ENCODE assay signal across 14 cellular contexts in the genomic region with DNA sequence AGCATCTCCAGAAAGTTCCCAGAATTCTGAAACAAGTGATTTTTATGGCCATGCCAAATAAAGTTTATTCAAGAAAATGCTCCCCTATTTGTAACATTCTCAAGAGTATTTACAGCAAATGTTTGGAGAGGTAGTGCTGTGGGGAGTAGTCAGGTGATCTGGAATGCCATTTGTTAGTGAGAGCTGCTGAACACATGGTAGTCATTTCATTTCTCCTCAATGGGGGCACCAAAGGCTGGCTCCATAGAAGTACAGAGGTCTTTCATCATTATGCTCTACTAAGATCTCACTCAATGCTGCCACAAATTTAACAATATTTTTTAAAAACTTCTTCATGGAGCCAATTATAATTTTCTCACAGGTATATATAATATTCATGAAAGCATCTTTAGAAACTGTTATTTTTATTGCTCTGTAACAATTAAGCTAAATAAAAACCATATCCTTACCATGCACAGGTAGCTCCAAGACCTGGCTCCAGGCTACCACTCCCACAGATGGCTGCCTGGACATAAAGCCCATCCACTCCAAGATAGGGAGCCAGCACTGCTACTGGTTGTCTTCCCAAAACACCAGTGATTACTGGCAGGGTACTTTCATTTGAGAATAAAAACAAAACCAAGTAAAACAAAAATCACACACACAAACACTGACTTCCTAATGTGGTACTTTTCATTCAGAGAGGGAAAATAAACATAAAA.
DNase-seq lines count a peak whose midpoint lies in the region; ATAC-seq and TF ChIP-seq lines count a peak whose summit lies in the region.
"Had no signal": no experiment of that assay in that cellular context is flagged by ENCODE, and none has a peak within 500 bp of the region (broad histone marks: within the 10 kb centered on the region; RNA-seq: fewer than 3 reads in every experiment).

No MANE protein-coding gene starts in this region.

- peak overlapping the region; percentile 97 for H2AFZ ChIP-seq in ACC112 (ENCODE audit: low read length, unreplicated experiment)
- no peak overlapping the region for H2AFZ ChIP-seq in IMR-90 (replicated peaks; ENCODE audit: low read length, poor library complexity)
- H2AFZ ChIP-seq in mammary epithelial cell (ENCODE audit: low read depth, low read length): no peak overlapping the region
- peak overlapping the region; percentile 48 for H2AFZ ChIP-seq in neural progenitor cell (replicated peaks)

- H3K9ac ChIP-seq in IMR-90 (ENCODE audit: low read depth, low read length) (no peak overlapping the region), mammary epithelial cell (ENCODE audit: insufficient read depth, low read length) (peak overlapping the region; percentile 73), neural progenitor cell (no peak overlapping the region)

- peak overlapping the region; percentile 84 for H3K4me2 ChIP-seq in IMR-90 (ENCODE audit: low read depth, low read length)
- H3K4me2 ChIP-seq in mammary epithelial cell (ENCODE audit: insufficient read depth, low read depth, low read length): peak overlapping the region; percentile 59
- H3K4me2 ChIP-seq in neural progenitor cell: no peak overlapping the region

- CTCF ChIA-PET in IMR-90 (lab: Yijun Ruan, JAX): interaction anchor here (0.6 kb wide), 1 partner anchor 204 kb away, joined by 4 read pairs; no protein-coding TSS in a partner anchor
- CTCF ChIA-PET in mammary epithelial cell (lab: Charles Lee; ENCODE audit: low non-redundant PET): interaction anchor here (0.5 to 0.7 kb wide), 2 partner anchors 28 to 523 kb away, joined by 4 read pairs; no protein-coding TSS in a partner anchor
- CTCF ChIA-PET in activated CD4-positive, alpha-beta memory T cell treated with anti-CD3 and anti-CD28 coated beads, Interleukin-2, amount 10 ng/mL, durations not matched to agents 7 days and 5 days (lab: Charles Lee): no interaction called here

- H3K18ac ChIP-seq in IMR-90 (ENCODE audit: low read depth, low read length): peak overlapping the region; percentile 74; the same call in 1 of the 2 replicates

- no peak overlapping the region for H3K27ac Mint-ChIP-seq in neural progenitor cell
- no peak overlapping the region for H3K27ac Mint-ChIP-seq in activated CD4-positive, alpha-beta memory T cell treated with anti-CD3 and anti-CD28 coated beads, Interleukin-2, amount 10 ng/mL, durations not matched to agents 7 days and 5 days
- H3K27ac Mint-ChIP-seq: activated CD8-positive, alpha-beta T cell treated with anti-CD3 and anti-CD28 coated beads, Interleukin-2, amount 10 ng/mL, durations not matched to agents 7 days and 5 days; activated T-helper 17 cell treated with anti-CD3 and anti-CD28 coated beads, Interleukin-2, amount 50 U/mL, for 72 hours had no signal

- no peaks in the 10 kb centered on the region for H3K27me3 Mint-ChIP-seq in neural progenitor cell (ENCODE audit: insufficient read depth, low read depth)
- H3K27me3 Mint-ChIP-seq in activated CD4-positive, alpha-beta memory T cell treated with anti-CD3 and anti-CD28 coated beads, Interleukin-2, amount 10 ng/mL, durations not matched to agents 7 days and 5 days: no peaks in the 10 kb centered on the region

- no peaks in the 10 kb centered on the region for H3K36me3 Mint-ChIP-seq in neural progenitor cell
- H3K36me3 Mint-ChIP-seq in activated CD4-positive, alpha-beta memory T cell treated with anti-CD3 and anti-CD28 coated beads, Interleukin-2, amount 10 ng/mL, durations not matched to agents 7 days and 5 days (ENCODE audit: low read depth): no peaks in the 10 kb centered on the region

- peak overlapping the region; percentile 63 for H2BK5ac ChIP-seq in IMR-90 (ENCODE audit: low read depth, low read length, poor library complexity, severe bottlenecking)

- H2AK5ac ChIP-seq in IMR-90 (ENCODE audit: low read depth, low read length): no peak overlapping the region

- H4K20me1 ChIP-seq in IMR-90 (ENCODE audit: insufficient read depth, low read length) (no peaks in the 10 kb centered on the region), mammary epithelial cell (ENCODE audit: insufficient read depth, low read length) (no peaks in the 10 kb centered on the region), neural progenitor cell (ENCODE audit: low read depth) (no peaks in the 10 kb centered on the region)

- H2BK20ac ChIP-seq in IMR-90 (ENCODE audit: low read depth, low read length): peak overlapping the region; percentile 45

- no peak overlapping the region for H4K5ac ChIP-seq in IMR-90 (ENCODE audit: low read depth, low read length)

- peaks cover 6% of the 10 kb centered on the region; the same call in 1 of the 2 replicates for H3K9me1 ChIP-seq in IMR-90 (ENCODE audit: insufficient read depth, low read length)

- intact Hi-C loops in IMR-90 (cut with micrococcal nuclease): no loop called here
- intact Hi-C loops in mammary epithelial cell (cut with micrococcal nuclease): loop anchor here (1.0 to 5.0 kb wide), 4 partner anchors 19 to 370 kb away; no protein-coding TSS in a partner anchor
- intact Hi-C loops in stomach (cut with DNase I; ENCODE audit: low total_unique reads): no loop called here

- H3K79me2 ChIP-seq in ACC112 (ENCODE audit: control insufficient read depth, insufficient read depth, low read length, unreplicated experiment): no peaks in the 10 kb centered on the region
- no peaks in the 10 kb centered on the region for H3K79me2 ChIP-seq in mammary epithelial cell (ENCODE audit: insufficient read depth, low read length)
- H3K79me2 ChIP-seq in neural progenitor cell (ENCODE audit: low read depth): no peaks in the 10 kb centered on the region

- no peak for DNase-seq in IMR-90
- DNase-seq in mammary epithelial cell: no peak
- DNase-seq in neural progenitor cell (ENCODE audit: low spot score): no peak
- DNase-seq in NCI-H2081 (lab: John Stamatoyannopoulos, UW): no peak
- no peak for DNase-seq in stomach
- DNase-seq in activated CD4-positive, alpha-beta memory T cell treated with anti-CD3 and anti-CD28 coated beads, Interleukin-2, amount 10 ng/mL, durations not matched to agents 7 days and 5 days: no peak
- DNase-seq: activated CD8-positive, alpha-beta T cell treated with anti-CD3 and anti-CD28 coated beads, Interleukin-2, amount 10 ng/mL, durations not matched to agents 7 days and 5 days; glutamatergic neuron; NCI-H2171 treated with DMSO at 0.1 percent for 48 hours had no signal

- no peaks in the 10 kb centered on the region for H3K79me1 ChIP-seq in IMR-90 (ENCODE audit: low read depth in 1 of 2, low read length in 2 of 2)

- H2BK15ac ChIP-seq in IMR-90 (ENCODE audit: low read depth, low read length): no peak overlapping the region

- H3K9me3 Mint-ChIP-seq in neural progenitor cell: no peaks in the 10 kb centered on the region
- H3K9me3 Mint-ChIP-seq in activated CD4-positive, alpha-beta memory T cell treated with anti-CD3 and anti-CD28 coated beads, Interleukin-2, amount 10 ng/mL, durations not matched to agents 7 days and 5 days: no peaks in the 10 kb centered on the region

- peak overlapping the region; percentile 97 for H3K27ac ChIP-seq in ACC112 (ENCODE audit: low read depth, low read length)
- peak overlapping the region; percentile 31; the same call in 1 of the 2 replicates for H3K27ac ChIP-seq in IMR-90 (ENCODE audit: insufficient read depth, low read length)
- H3K27ac ChIP-seq in mammary epithelial cell (ENCODE audit: insufficient read depth, low read depth, low read length): peak overlapping the region; percentile 90
- no peak overlapping the region for H3K27ac ChIP-seq in neural progenitor cell
- no peak overlapping the region for H3K27ac ChIP-seq in stomach
- H3K27ac ChIP-seq: prostate gland, SK-N-MC had no signal

- TF ChIP-seq RAD21 in IMR-90 (IDR thresholded peaks at IDR 0.05; ENCODE audit: low read length): no peak

- no peaks in the 10 kb centered on the region for H3F3A ChIP-seq in neural progenitor cell (ENCODE audit: low read depth)

- dilution Hi-C loops in IMR-90 (cut with HindIII; ENCODE audit: low sequenced_read_pairs, unreplicated experiment) (no loop called here), mammary epithelial cell (cut with HindIII; ENCODE audit: low sequenced_read_pairs) (no loop called here)

- H3K27me3 ChIP-seq in ACC112 (ENCODE audit: insufficient read depth, low read length) (no peaks in the 10 kb centered on the region), IMR-90 (ENCODE audit: control insufficient read depth, insufficient read depth, low read length) (no peaks in the 10 kb centered on the region), mammary epithelial cell (ENCODE audit: insufficient read depth, low read length) (no peaks in the 10 kb centered on the region), neural progenitor cell (no peaks in the 10 kb centered on the region), stomach (no peaks in the 10 kb centered on the region)

- peaks cover 5% of the 10 kb centered on the region for H3K4me1 Mint-ChIP-seq in neural progenitor cell
- H3K4me1 Mint-ChIP-seq in activated CD4-positive, alpha-beta memory T cell treated with anti-CD3 and anti-CD28 coated beads, Interleukin-2, amount 10 ng/mL, durations not matched to agents 7 days and 5 days: no peaks in the 10 kb centered on the region
- H3K4me1 Mint-ChIP-seq: activated T-helper 17 cell treated with anti-CD3 and anti-CD28 coated beads, Interleukin-2, amount 50 U/mL, for 72 hours had no signal

- in situ Hi-C loops in IMR-90 (cut with MboI; ENCODE audit: low sequenced_read_pairs) (no loop called here), mammary epithelial cell (cut with MboI; ENCODE audit: low sequenced_read_pairs in 2 of 2) (no loop called here)

- H3K9me3 ChIP-seq in IMR-90 (ENCODE audit: control insufficient read depth, insufficient read depth, low read length) (no peaks in the 10 kb centered on the region), mammary epithelial cell (replicated peaks; ENCODE audit: insufficient read depth, low read length) (no peaks in the 10 kb centered on the region), neural progenitor cell (ENCODE audit: low read depth) (no peaks in the 10 kb centered on the region), stomach (no peaks in the 10 kb centered on the region)
- H3K9me3 ChIP-seq: prostate gland had no signal

- no peak overlapping the region for H4K8ac ChIP-seq in IMR-90 (ENCODE audit: low read depth in 2 of 2, low read length in 2 of 2)

- no peaks in the 10 kb centered on the region for H3K36me3 ChIP-seq in ACC112 (ENCODE audit: insufficient read depth, low read length)
- no peaks in the 10 kb centered on the region for H3K36me3 ChIP-seq in IMR-90 (ENCODE audit: control insufficient read depth, insufficient read depth, low read length)
- H3K36me3 ChIP-seq in mammary epithelial cell (ENCODE audit: insufficient read depth, low read length): no peaks in the 10 kb centered on the region
- H3K36me3 ChIP-seq in neural progenitor cell: no peaks in the 10 kb centered on the region
- no peaks in the 10 kb centered on the region for H3K36me3 ChIP-seq in stomach
- H3K36me3 ChIP-seq: prostate gland had no signal

- H3K14ac ChIP-seq in IMR-90 (replicated peaks; ENCODE audit: low read depth, low read length): no peak overlapping the region

- H3K4me3 ChIP-seq in ACC112 (ENCODE audit: low read depth, low read length) (peak overlapping the region; percentile 64), IMR-90 (ENCODE audit: insufficient read depth, low read depth, low read length) (no peak overlapping the region), mammary epithelial cell (replicated peaks in 1 of 3; ENCODE audit: insufficient read depth in 1 of 3, low read depth in 2 of 3, low read length in 3 of 3) (peak overlapping the region in 2 of 3 experiments; percentile 7 to 15), neural progenitor cell (no peak overlapping the region), stomach (no peak overlapping the region)
- H3K4me3 ChIP-seq: prostate gland, SK-N-MC had no signal

- TF ChIP-seq CTCF in IMR-90 (conservative IDR thresholded peaks at IDR 0.05; ENCODE audit: low read depth, low read length): no peak
- no peak for TF ChIP-seq CTCF in mammary epithelial cell (conservative IDR thresholded peaks at IDR 0.05 in 1 of 2, IDR thresholded peaks at IDR 0.05 in 1 of 2; ENCODE audit: extremely low read depth in 1 of 2, insufficient read depth in 1 of 2, low read depth in 1 of 2, low read length in 2 of 2)
- no peak for TF ChIP-seq CTCF in neural progenitor cell (IDR thresholded peaks at IDR 0.05)
- TF ChIP-seq CTCF in stomach (IDR thresholded peaks at IDR 0.05): no peak

- BruUV-seq in IMR-90 (replicated peaks; lab: Mats Ljungman, UMichigan) (no TSS peak), mammary epithelial cell (replicated peaks; lab: Mats Ljungman, UMichigan) (TSS peak; percentile 96)

- H2BK120ac ChIP-seq in IMR-90 (ENCODE audit: low read depth, low read length): peak overlapping the region; percentile 53; the same call in 1 of the 2 replicates

- ATAC-seq in IMR-90 (ENCODE audit: low read depth) (peak; percentile 15; the same call in 1 of the 2 replicates), HG03571 (IDR thresholded peaks at IDR 0.05; ENCODE audit: unreplicated experiment) (no peak)
- ATAC-seq: activated CD8-positive, alpha-beta T cell treated with anti-CD3 and anti-CD28 coated beads, Interleukin-2, amount 10 ng/mL, durations not matched to agents 7 days and 5 days; activated T-helper 17 cell treated with anti-CD3 and anti-CD28 coated beads, Interleukin-2, amount 50 U/mL, for 72 hours had no signal

- no peak overlapping the region for H3K23ac ChIP-seq in IMR-90 (ENCODE audit: low read depth, low read length)

- POLR2A ChIA-PET in IMR-90 (lab: Charles Lee; ENCODE audit: unreplicated experiment): interaction anchor here (0.6 kb wide), 1 partner anchor 118 kb away, joined by 3 read pairs; no protein-coding TSS in a partner anchor
- POLR2A ChIA-PET in activated CD4-positive, alpha-beta memory T cell treated with anti-CD3 and anti-CD28 coated beads, Interleukin-2, amount 10 ng/mL, durations not matched to agents 7 days and 5 days (lab: Charles Lee): no interaction called here

- no peak for TF ChIP-seq EP300 in stomach (IDR thresholded peaks at IDR 0.05)

- TF ChIP-seq POLR2A in IMR-90 (IDR thresholded peaks at IDR 0.05; ENCODE audit: low read depth, low read length) (no peak), stomach (IDR thresholded peaks at IDR 0.05) (no peak)

- no peak overlapping the region for H3K56ac ChIP-seq in IMR-90 (ENCODE audit: extremely low read depth, insufficient read depth, low read length)

- no peak overlapping the region for H2AK9ac ChIP-seq in IMR-90 (replicated peaks; ENCODE audit: low read depth, low read length, poor library complexity)

- H3K4ac ChIP-seq in IMR-90 (ENCODE audit: low read depth, low read length): 0 out of 2 replicates have a peak overlapping the region, but pooled peaks have one; percentile 37

- peaks cover 43% of the 10 kb centered on the region for H3K4me1 ChIP-seq in ACC112 (ENCODE audit: control insufficient read depth, insufficient read depth, low read length, unreplicated experiment)
- peaks cover 4% of the 10 kb centered on the region for H3K4me1 ChIP-seq in IMR-90 (ENCODE audit: control insufficient read depth, insufficient read depth, low read length)
- H3K4me1 ChIP-seq in mammary epithelial cell (ENCODE audit: insufficient read depth, low read length): peaks cover 28% of the 10 kb centered on the region
- no peaks in the 10 kb centered on the region for H3K4me1 ChIP-seq in neural progenitor cell
- H3K4me1 ChIP-seq in stomach: peaks cover 0 to 13% (median 0%) of the 10 kb centered on the region in 4 donors
- H3K4me1 ChIP-seq: prostate gland had no signal

- H3K4me3 Mint-ChIP-seq in neural progenitor cell: no peak overlapping the region
- H3K4me3 Mint-ChIP-seq in activated CD4-positive, alpha-beta memory T cell treated with anti-CD3 and anti-CD28 coated beads, Interleukin-2, amount 10 ng/mL, durations not matched to agents 7 days and 5 days: no peak overlapping the region
- H3K4me3 Mint-ChIP-seq: activated CD8-positive, alpha-beta T cell treated with anti-CD3 and anti-CD28 coated beads, Interleukin-2, amount 10 ng/mL, durations not matched to agents 7 days and 5 days; activated T-helper 17 cell treated with anti-CD3 and anti-CD28 coated beads, Interleukin-2, amount 50 U/mL, for 72 hours had no signal

- peak overlapping the region; percentile 11; the same call in 1 of the 2 replicates for H4K91ac ChIP-seq in IMR-90 (ENCODE audit: insufficient read depth, low read depth, low read length)

Comparison
In these comparisons a context has a peak if more than half of its experiments do, and no peak if none do; other contexts are left out.
1. H2AFZ ChIP-seq: peak in ACC112 (single experiment) and neural progenitor cell (single experiment); none in IMR-90 (single experiment) and mammary epithelial cell (single experiment).
2. H3K27ac ChIP-seq: peak in ACC112 (single experiment), IMR-90 (single experiment) and mammary epithelial cell (single experiment); none in neural progenitor cell (single experiment) and stomach (0 of 5).
3. H3K4me3 ChIP-seq: peak in ACC112 (single experiment) and mammary epithelial cell (2 of 3); none in IMR-90 (single experiment), neural progenitor cell (single experiment) and stomach (0 of 4).